In the genomic region with DNA sequence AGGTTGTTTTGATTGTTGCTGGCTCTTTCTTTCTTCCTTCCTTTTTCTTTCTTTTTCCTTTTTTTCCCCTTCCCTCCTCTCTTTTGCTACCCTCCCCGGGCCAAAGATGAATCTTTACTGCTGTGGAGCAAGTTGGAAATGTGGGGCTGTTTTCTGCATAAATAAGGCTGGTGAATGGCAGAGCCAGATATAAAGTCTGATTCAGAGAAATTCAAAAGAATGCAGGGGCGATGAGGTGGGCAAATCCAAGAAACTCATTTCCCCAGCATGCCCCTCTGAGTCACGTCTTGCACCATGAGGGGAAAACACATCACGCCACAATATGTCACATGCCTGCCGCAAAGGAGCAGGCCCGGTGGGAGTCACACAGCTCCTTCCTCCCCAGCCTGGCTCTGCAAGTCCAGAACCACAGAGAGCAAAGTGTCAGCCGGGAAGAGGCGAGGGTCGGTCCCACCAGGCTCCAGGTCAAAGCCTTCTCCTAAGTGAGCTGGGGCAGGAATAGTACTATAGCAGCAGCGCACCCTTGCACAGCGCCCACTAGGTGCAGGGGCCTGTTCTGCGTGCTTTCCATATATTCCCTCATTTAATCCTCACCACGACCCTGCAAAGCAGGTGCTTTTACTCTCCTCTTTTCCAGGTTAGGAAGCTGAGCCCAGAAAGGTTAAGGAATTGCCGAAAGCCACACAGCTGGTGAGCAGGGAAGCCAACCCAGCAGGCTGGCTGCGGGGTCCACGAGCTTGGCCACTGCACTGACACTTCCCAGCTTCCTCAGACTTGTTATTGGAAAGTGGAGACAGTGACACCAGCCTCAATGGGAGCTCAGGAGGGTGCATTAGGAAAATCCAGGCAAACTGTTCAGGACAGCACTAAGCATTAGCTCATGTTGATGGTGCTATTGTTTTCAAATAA, we compare ENCODE assay signal across 1 cellular context.
TF ChIP-seq lines count a peak whose summit lies in the region.

No MANE protein-coding gene starts in this region.

TF ChIP-seq in H1, 55 proteins besides CTCF, POLR2A, EP300 and RAD21:
- TF ChIP-seq SIN3A (conservative IDR thresholded peaks at IDR 0.05 in 1 of 2, IDR thresholded peaks at IDR 0.05 in 1 of 2; ENCODE audit: low read depth in 1 of 2, low read length in 2 of 2) (0 out of 4 replicates have a peak, but pooled peaks of 1 of the 2 experiments have one; percentile 19), MAX (IDR thresholded peaks at IDR 0.05) (peak; percentile 46; the same call in 1 of the 2 replicates), NRF1 (IDR thresholded peaks at IDR 0.05; ENCODE audit: low read depth, low read length) (no peak), KDM1A (IDR thresholded peaks at IDR 0.05; ENCODE audit: borderline replicate concordance, low read length) (peak; percentile 88; the same call in 1 of the 2 replicates), TBP (IDR thresholded peaks at IDR 0.05; ENCODE audit: low read depth, low read length) (0 out of 2 replicates have a peak, but pooled peaks have one; percentile 50), CREB1 (IDR thresholded peaks at IDR 0.05) (no peak; the same call in 1 of the 2 replicates), POLR2AphosphoS5 (IDR thresholded peaks at IDR 0.05; ENCODE audit: low read depth, low read length) (peak; percentile 84; the same call in 1 of the 2 replicates), TAF1 (IDR thresholded peaks at IDR 0.05; ENCODE audit: low read depth, low read length) (peak; percentile 70), HDAC2 (IDR thresholded peaks at IDR 0.05; ENCODE audit: borderline replicate concordance in 1 of 2, low read depth in 2 of 2, low read length in 2 of 2) (peak in 1 of 2 experiments; percentile 36; a peak in 2 of 4 replicates), CBX5 (IDR thresholded peaks at IDR 0.05; ENCODE audit: low read depth, low read length) (no peak)
